ENCODE assay signal across 9 cellular contexts in the genomic region with DNA sequence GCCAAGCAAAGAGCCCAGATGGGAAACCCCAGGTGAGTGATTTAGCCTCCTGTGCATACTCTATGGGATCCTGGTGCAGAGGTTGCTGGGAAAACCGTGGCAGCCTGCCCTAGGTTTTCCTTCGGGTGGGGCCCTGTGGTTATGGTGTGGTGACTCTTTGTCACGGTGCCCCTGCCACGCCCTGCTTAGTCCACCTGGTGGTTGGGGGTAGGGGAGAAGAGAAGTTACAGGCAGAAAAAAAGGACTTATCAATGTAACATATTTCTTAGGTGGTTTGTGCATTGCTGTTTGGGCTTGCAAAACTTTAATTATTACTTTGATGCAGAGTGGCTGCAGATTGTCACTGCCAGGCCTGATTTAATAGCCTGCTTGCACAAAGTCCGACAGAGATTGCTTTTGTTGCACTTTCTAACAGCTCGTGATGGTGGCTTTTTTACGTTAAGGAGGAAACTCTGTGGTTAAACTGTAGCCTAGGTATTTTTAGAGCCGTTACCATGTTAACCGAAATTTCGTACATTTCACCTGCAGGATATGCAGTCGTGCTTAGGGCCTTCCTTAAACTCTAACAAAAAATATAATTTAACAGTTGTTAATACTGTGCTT.
A peak's percentile ranks its signal among the peaks of the same experiment; 100 is the strongest.
DNase-seq lines count a peak whose midpoint lies in the region; ATAC-seq and TF ChIP-seq lines count a peak whose summit lies in the region.
"Had no signal": no experiment of that assay in that cellular context is flagged by ENCODE, and none has a peak within 500 bp of the region (broad histone marks: within the 10 kb centered on the region; RNA-seq: fewer than 3 reads in every experiment).

No MANE protein-coding gene starts in this region.

- CTCF ChIA-PET in activated CD4-positive, alpha-beta T cell treated with anti-CD3 and anti-CD28 coated beads for 36 hours (lab: Charles Lee): interaction anchor here (1.0 to 2.3 kb wide), 3 partner anchors 8 to 535 kb away, joined by 3 to 8 read pairs (median 4); no protein-coding TSS in a partner anchor

- peak overlapping the region; percentile 41 for H3K4me3 ChIP-seq in GM12865 (ENCODE audit: low read depth, low read length)
- no peak overlapping the region for H3K4me3 ChIP-seq in esophagus muscularis mucosa
- no peak overlapping the region for H3K4me3 ChIP-seq in gastrocnemius medialis

- TF ChIP-seq CTCF in GM12865 (IDR thresholded peaks at IDR 0.05; ENCODE audit: insufficient read depth, low read depth, low read length, missing control alignments): no peak
- TF ChIP-seq CTCF in esophagus muscularis mucosa (IDR thresholded peaks at IDR 0.05): no peak
- TF ChIP-seq CTCF in gastrocnemius medialis (IDR thresholded peaks at IDR 0.05 in 4 of 5, conservative IDR thresholded peaks at IDR 0.05 in 1 of 5): peak in 1 of 5 experiments; percentile 16

- H3K36me3 ChIP-seq in esophagus muscularis mucosa (no peaks in the 10 kb centered on the region), gastrocnemius medialis (no peaks in the 10 kb centered on the region)

- H3K36me3 Mint-ChIP-seq in activated CD4-positive, alpha-beta T cell treated with anti-CD3 and anti-CD28 coated beads for 36 hours (ENCODE audit: low read depth): no peaks in the 10 kb centered on the region

- H3K4me1 ChIP-seq in esophagus muscularis mucosa (peaks cover 18 to 40% (median 28%) of the 10 kb centered on the region in 4 donors), gastrocnemius medialis (peaks cover 12 to 20% of the 10 kb centered on the region in 2 donors)

- in situ Hi-C loops in gastrocnemius medialis (cut with MboI; ENCODE audit: low sequenced_read_pairs in 4 of 4): loop anchor here in 1 of 4 donors (5.0 kb wide), 1 partner anchor 523 kb away; the partner anchor contains the start of genes KLLN and PTEN

- peaks cover 9% of the 10 kb centered on the region for H3K4me1 Mint-ChIP-seq in activated CD4-positive, alpha-beta T cell treated with anti-CD3 and anti-CD28 coated beads for 36 hours

- no peak for TF ChIP-seq EP300 in esophagus muscularis mucosa (IDR thresholded peaks at IDR 0.05)

- no peaks in the 10 kb centered on the region for H3K27me3 Mint-ChIP-seq in activated CD4-positive, alpha-beta T cell treated with anti-CD3 and anti-CD28 coated beads for 36 hours

- H3K9me3 Mint-ChIP-seq in activated CD4-positive, alpha-beta T cell treated with anti-CD3 and anti-CD28 coated beads for 36 hours (ENCODE audit: low read depth): peaks cover 2% of the 10 kb centered on the region

- H3K27ac ChIP-seq in esophagus muscularis mucosa (replicated peaks in 1 of 4) (peak overlapping the region in 3 of 4 donors; percentile 35 to 56 (median 46)), gastrocnemius medialis (peak overlapping the region in 3 of 4 donors; percentile 35 to 56 (median 47))

- peak overlapping the region; percentile 33 for H3K4me3 Mint-ChIP-seq in activated CD4-positive, alpha-beta T cell treated with anti-CD3 and anti-CD28 coated beads for 36 hours
- H3K4me3 Mint-ChIP-seq: neural crest cell had no signal

- ATAC-seq in GM21526 (IDR thresholded peaks at IDR 0.05; ENCODE audit: low FRiP score, unreplicated experiment): peak; percentile 67
- ATAC-seq in activated CD4-positive, alpha-beta T cell treated with anti-CD3 and anti-CD28 coated beads for 36 hours: peak; percentile 59
- peak; percentile 4 to 48 for ATAC-seq in gastrocnemius medialis

- H3K27ac Mint-ChIP-seq in activated CD4-positive, alpha-beta T cell treated with anti-CD3 and anti-CD28 coated beads for 36 hours: peak overlapping the region; percentile 52

- intact Hi-C loops in activated CD4-positive, alpha-beta T cell treated with anti-CD3 and anti-CD28 coated beads for 36 hours (cut with DNase I, micrococcal nuclease): loop anchor here (5.0 to 10.0 kb wide), 4 partner anchors 113 to 731 kb away; partner anchors contain the start of gene PAPSS2 (in 1 of the 2)
- intact Hi-C loops in esophagus muscularis mucosa (cut with DNase I) (no loop called here), gastrocnemius medialis (cut with DNase I; ENCODE audit: low total_unique reads) (loop anchor here (5.0 kb wide), 2 partner anchors 167 to 268 kb away; no protein-coding TSS in a partner anchor)

- H3K9me3 ChIP-seq in esophagus muscularis mucosa (no peaks in the 10 kb centered on the region), gastrocnemius medialis (no peaks in the 10 kb centered on the region)

- no peaks in the 10 kb centered on the region for H3K27me3 ChIP-seq in esophagus muscularis mucosa
- H3K27me3 ChIP-seq in gastrocnemius medialis: no peaks in the 10 kb centered on the region

- POLR2A ChIA-PET in activated CD4-positive, alpha-beta T cell treated with anti-CD3 and anti-CD28 coated beads for 36 hours (lab: Charles Lee): interaction anchor here (0.6 kb wide), 1 partner anchor 154 kb away, joined by 5 read pairs; no protein-coding TSS in a partner anchor

- peak; percentile 94 for DNase-seq in GM12865 (ENCODE audit: low read depth)
- DNase-seq in HuH-7 (ENCODE audit: low spot score): peak; percentile 32
- DNase-seq in activated CD4-positive, alpha-beta T cell treated with anti-CD3 and anti-CD28 coated beads for 36 hours: peak; percentile 67
- DNase-seq in esophagus muscularis mucosa (ENCODE audit: extremely low spot score): no peak
- peak; percentile 11 to 36 for DNase-seq in gastrocnemius medialis
- DNase-seq in dedifferentiated amniotic fluid mesenchymal stem cell (ENCODE audit: extremely low spot score): no peak
- no peak for DNase-seq in ecto neural progenitor cell (ENCODE audit: low spot score)

- TF ChIP-seq POLR2A in esophagus muscularis mucosa (IDR thresholded peaks at IDR 0.05; ENCODE audit: low read depth): no peak
- TF ChIP-seq POLR2A in gastrocnemius medialis (IDR thresholded peaks at IDR 0.05): no peak

- 61% methylated on average over 11 of the region's 11 CpGs for WGBS in esophagus muscularis mucosa

Comparison
In these comparisons a context has a peak if more than half of its experiments do, and no peak if none do; other contexts are left out.
1. DNase-seq: peak in GM12865 (single experiment), HuH-7 (single experiment), activated CD4-positive, alpha-beta T cell treated with anti-CD3 and anti-CD28 coated beads for 36 hours (single experiment) and gastrocnemius medialis (2 of 2); none in esophagus muscularis mucosa (single experiment), dedifferentiated amniotic fluid mesenchymal stem cell (single experiment) and ecto neural progenitor cell (single experiment).
2. Peak in every context shown above with its lines, with median percentiles within 50 percentile points of each other: ATAC-seq.